ENCODE assay signal across 17 cellular contexts in genomic region chr14:75811862-75812505, GRCh38.
DNase-seq lines count a peak whose midpoint lies in the region; ATAC-seq and TF ChIP-seq lines count a peak whose summit lies in the region.
"Had no signal": no experiment of that assay in that cellular context is flagged by ENCODE, and none has a peak within 500 bp of the region (broad histone marks: within the 10 kb centered on the region; RNA-seq: fewer than 3 reads in every experiment).

No MANE protein-coding gene starts in this region.

- no peak overlapping the region for H3K4me3 ChIP-seq in OCI-LY1 (ENCODE audit: low read depth, low read length, poor library complexity, severe bottlenecking)
- H3K4me3 ChIP-seq: K562, spleen had no signal

- no peaks in the 10 kb centered on the region for H4K20me1 ChIP-seq in OCI-LY1 (ENCODE audit: insufficient read depth, low read length)

- no peaks in the 10 kb centered on the region for H3K79me2 ChIP-seq in OCI-LY1 (ENCODE audit: insufficient read depth, low read length)

- H3K36me3 ChIP-seq in OCI-LY1 (ENCODE audit: insufficient read depth, low read length): no peaks in the 10 kb centered on the region
- H3K36me3 ChIP-seq: WERI-Rb-1 had no signal

- H3F3A ChIP-seq in OCI-LY1 (ENCODE audit: insufficient read depth, low read length): no peaks in the 10 kb centered on the region

- no peak for TF ChIP-seq CTCF in OCI-LY1 (IDR thresholded peaks at IDR 0.05; ENCODE audit: low read length)

- H3K27ac ChIP-seq in OCI-LY1 (ENCODE audit: low read depth, low read length, poor library complexity, severe bottlenecking): peak overlapping the region; percentile 2
- H3K27ac ChIP-seq: spleen, WERI-Rb-1 had no signal

- H3K27me3 ChIP-seq in OCI-LY1 (ENCODE audit: insufficient read depth, low read length): no peaks in the 10 kb centered on the region
- H3K27me3 ChIP-seq: spleen had no signal

- no peaks in the 10 kb centered on the region for H3K9me2 ChIP-seq in OCI-LY1 (ENCODE audit: low read depth, low read length)

- no peak overlapping the region for H2AFZ ChIP-seq in OCI-LY1 (ENCODE audit: low read length)

- H3K9me3 ChIP-seq in OCI-LY1 (ENCODE audit: low read length): no peaks in the 10 kb centered on the region
- H3K9me3 ChIP-seq: spleen had no signal

- no peak overlapping the region for H3K9ac ChIP-seq in OCI-LY1 (ENCODE audit: low read length)

- DNase-seq in COR-L47 (lab: John Stamatoyannopoulos, UW): peak; percentile 79
- peak; percentile 62 for DNase-seq in NCI-H1105 (lab: John Stamatoyannopoulos, UW)
- DNase-seq in iris pigment epithelial cell (ENCODE audit: low read depth): peak; percentile 31
- DNase-seq in DMS 273 (lab: John Stamatoyannopoulos, UW; ENCODE audit: unreplicated experiment): no peak
- DNase-seq in middle frontal gyrus (ENCODE audit: extremely low spot score, low spot score): no peak
- DNase-seq: activated gamma-delta T cell treated with Interleukin-2 at 50 U/mL for 16 hours, dermis blood vessel endothelial cell, mesendoderm, NCI-H1436, nucleus accumbens, PC-3, spleen, WERI-Rb-1 had no signal

- no peak overlapping the region for H3K4me2 ChIP-seq in OCI-LY1 (ENCODE audit: low read length)

- no peak for ATAC-seq in HG03457 (IDR thresholded peaks at IDR 0.05; ENCODE audit: unreplicated experiment)
- no peak for ATAC-seq in HG03520 (IDR thresholded peaks at IDR 0.05; ENCODE audit: unreplicated experiment)
- ATAC-seq: PC-3 had no signal

- peaks cover 12% of the 10 kb centered on the region for H3K4me1 ChIP-seq in OCI-LY1 (ENCODE audit: insufficient read depth, low read length, severe bottlenecking)
- H3K4me1 ChIP-seq: spleen had no signal

Comparison
In these comparisons a context has a peak if more than half of its experiments do, and no peak if none do; other contexts are left out.
1. DNase-seq: peak in COR-L47 (single experiment), NCI-H1105 (single experiment) and iris pigment epithelial cell (single experiment); none in DMS 273 (single experiment) and middle frontal gyrus (single experiment).